1 cellular context compared by ENCODE assay signal in genomic region chr4:87697272-87697671, GRCh38.
TF ChIP-seq lines count a peak whose summit lies in the region.

No MANE protein-coding gene starts in this region.

TF ChIP-seq in HepG2, 621 proteins besides CTCF, POLR2A, EP300 and RAD21 (continued from another document):
- TF ChIP-seq KLF16 (CRISPR knock-in tag; IDR thresholded peaks at IDR 0.05) (no peak), ASH2L (IDR thresholded peaks at IDR 0.05; ENCODE audit: insufficient read length, low read depth, low read length) (no peak), JUND (CRISPR knock-in tag; IDR thresholded peaks at IDR 0.05) (no peak), ATAD3A (CRISPR knock-in tag; IDR thresholded peaks at IDR 0.05) (no peak), ZNF496 (CRISPR knock-in tag; IDR thresholded peaks at IDR 0.05; ENCODE audit: insufficient replicate concordance) (no peak), TFDP2 (CRISPR knock-in tag; IDR thresholded peaks at IDR 0.05) (no peak), RBAK (CRISPR knock-in tag; IDR thresholded peaks at IDR 0.05) (no peak), ZFYVE20 (CRISPR knock-in tag; IDR thresholded peaks at IDR 0.05; ENCODE audit: borderline replicate concordance, low read depth) (no peak), HIC2 (CRISPR knock-in tag; IDR thresholded peaks at IDR 0.05; ENCODE audit: low read depth) (no peak), GATAD2A (CRISPR knock-in tag; IDR thresholded peaks at IDR 0.05) (no peak), ZNF20 (CRISPR knock-in tag; IDR thresholded peaks at IDR 0.05) (no peak)
- TF ChIP-seq, protein P1, sequence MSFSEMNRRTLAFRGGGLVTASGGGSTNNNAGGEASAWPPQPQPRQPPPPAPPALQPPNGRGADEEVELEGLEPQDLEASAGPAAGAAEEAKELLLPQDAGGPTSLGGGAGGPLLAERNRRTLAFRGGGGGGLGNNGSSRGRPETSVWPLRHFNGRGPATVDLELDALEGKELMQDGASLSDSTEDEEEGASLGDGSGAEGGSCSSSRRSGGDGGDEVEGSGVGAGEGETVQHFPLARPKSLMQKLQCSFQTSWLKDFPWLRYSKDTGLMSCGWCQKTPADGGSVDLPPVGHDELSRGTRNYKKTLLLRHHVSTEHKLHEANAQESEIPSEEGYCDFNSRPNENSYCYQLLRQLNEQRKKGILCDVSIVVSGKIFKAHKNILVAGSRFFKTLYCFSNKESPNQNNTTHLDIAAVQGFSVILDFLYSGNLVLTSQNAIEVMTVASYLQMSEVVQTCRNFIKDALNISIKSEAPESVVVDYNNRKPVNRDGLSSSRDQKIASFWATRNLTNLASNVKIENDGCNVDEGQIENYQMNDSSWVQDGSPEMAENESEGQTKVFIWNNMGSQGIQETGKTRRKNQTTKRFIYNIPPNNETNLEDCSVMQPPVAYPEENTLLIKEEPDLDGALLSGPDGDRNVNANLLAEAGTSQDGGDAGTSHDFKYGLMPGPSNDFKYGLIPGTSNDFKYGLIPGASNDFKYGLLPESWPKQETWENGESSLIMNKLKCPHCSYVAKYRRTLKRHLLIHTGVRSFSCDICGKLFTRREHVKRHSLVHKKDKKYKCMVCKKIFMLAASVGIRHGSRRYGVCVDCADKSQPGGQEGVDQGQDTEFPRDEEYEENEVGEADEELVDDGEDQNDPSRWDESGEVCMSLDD (CRISPR knock-in tag; IDR thresholded peaks at IDR 0.05; ENCODE audit: borderline replicate concordance), result no peak
- TF ChIP-seq, protein P2, sequence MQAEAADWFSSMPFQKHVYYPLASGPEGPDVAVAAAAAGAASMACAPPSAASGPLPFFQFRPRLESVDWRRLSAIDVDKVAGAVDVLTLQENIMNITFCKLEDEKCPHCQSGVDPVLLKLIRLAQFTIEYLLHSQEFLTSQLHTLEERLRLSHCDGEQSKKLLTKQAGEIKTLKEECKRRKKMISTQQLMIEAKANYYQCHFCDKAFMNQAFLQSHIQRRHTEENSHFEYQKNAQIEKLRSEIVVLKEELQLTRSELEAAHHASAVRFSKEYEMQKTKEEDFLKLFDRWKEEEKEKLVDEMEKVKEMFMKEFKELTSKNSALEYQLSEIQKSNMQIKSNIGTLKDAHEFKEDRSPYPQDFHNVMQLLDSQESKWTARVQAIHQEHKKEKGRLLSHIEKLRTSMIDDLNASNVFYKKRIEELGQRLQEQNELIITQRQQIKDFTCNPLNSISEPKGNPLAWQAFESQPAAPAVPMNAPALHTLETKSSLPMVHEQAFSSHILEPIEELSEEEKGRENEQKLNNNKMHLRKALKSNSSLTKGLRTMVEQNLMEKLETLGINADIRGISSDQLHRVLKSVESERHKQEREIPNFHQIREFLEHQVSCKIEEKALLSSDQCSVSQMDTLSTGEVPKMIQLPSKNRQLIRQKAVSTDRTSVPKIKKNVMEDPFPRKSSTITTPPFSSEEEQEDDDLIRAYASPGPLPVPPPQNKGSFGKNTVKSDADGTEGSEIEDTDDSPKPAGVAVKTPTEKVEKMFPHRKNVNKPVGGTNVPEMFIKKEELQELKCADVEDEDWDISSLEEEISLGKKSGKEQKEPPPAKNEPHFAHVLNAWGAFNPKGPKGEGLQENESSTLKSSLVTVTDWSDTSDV (CRISPR knock-in tag; IDR thresholded peaks at IDR 0.05), result no peak
